In the genomic region with DNA sequence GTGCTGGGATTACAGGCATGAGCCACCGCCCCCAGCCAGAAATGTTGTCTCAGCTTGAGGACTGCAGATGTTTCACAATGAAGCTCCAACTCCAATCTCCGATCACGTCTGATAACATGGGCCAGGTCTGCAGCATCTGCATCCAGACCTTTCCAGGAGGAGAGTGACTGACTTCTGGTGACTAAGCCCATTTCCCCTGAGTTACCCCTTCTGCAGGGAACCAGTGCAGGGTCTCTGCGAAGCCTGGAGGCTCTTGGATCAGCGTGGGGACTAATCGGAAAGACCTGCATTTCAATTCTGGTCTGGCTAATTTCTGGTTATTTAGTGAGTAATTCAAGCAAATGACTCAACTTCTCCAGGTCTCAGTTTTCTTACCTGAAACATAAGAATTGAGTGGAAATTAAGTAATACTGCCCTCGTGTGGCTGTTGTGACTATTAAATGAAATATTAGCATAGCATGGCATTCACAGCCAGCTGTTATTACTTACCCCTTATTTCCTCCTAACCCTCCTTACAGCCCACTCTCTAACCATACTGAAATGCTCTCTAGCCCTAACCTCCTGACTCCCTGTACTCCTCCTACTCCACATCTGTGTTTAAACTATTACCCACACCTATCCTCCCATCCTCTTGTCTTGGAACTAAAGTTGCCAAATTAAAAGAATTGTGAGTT, we compare ENCODE assay signal across 8 cellular contexts. TPM values are rescaled to one million over a fixed set of nuclear protein-coding genes. Genes with fewer than 3 reads are reported as not detected.
DNase-seq lines count a peak whose midpoint lies in the region; ATAC-seq and TF ChIP-seq lines count a peak whose summit lies in the region.

No MANE protein-coding gene starts in this region.

- no peak for TF ChIP-seq POLR2A in Peyer's patch (IDR thresholded peaks at IDR 0.05)
- TF ChIP-seq POLR2A in gastroesophageal sphincter (IDR thresholded peaks at IDR 0.05): no peak

- no peaks in the 10 kb centered on the region for H3K9me3 ChIP-seq in Peyer's patch
- H3K9me3 ChIP-seq in gastroesophageal sphincter: no peaks in the 10 kb centered on the region

- H3K36me3 Mint-ChIP-seq in activated T-helper 2 cell treated with anti-CD3 and anti-CD28 coated beads, Interferon-gamma antibody, Interleukin-2, Interleukin-4, amounts not matched to agents 10 μg/mL and 5 μg/mL and 100 μg/mL, durations not matched to agents 14 hours and 24 hours and 36 hours (ENCODE audit: low read depth): peaks cover 9% of the 10 kb centered on the region

- peak overlapping the region; percentile 41 for H3K4me3 Mint-ChIP-seq in activated T-helper 2 cell treated with anti-CD3 and anti-CD28 coated beads, Interferon-gamma antibody, Interleukin-2, Interleukin-4, amounts not matched to agents 10 μg/mL and 5 μg/mL and 100 μg/mL, durations not matched to agents 14 hours and 24 hours and 36 hours (ENCODE audit: low read depth)

- peak overlapping the region; percentile 96 for H3K27ac Mint-ChIP-seq in activated T-helper 2 cell treated with anti-CD3 and anti-CD28 coated beads, Interferon-gamma antibody, Interleukin-2, Interleukin-4, amounts not matched to agents 10 μg/mL and 5 μg/mL and 100 μg/mL, durations not matched to agents 14 hours and 24 hours and 36 hours

- peak; percentile 32 to 72 (median 62) for TF ChIP-seq CTCF in Peyer's patch (IDR thresholded peaks at IDR 0.05)
- TF ChIP-seq CTCF in gastroesophageal sphincter (IDR thresholded peaks at IDR 0.05): peak; percentile 50 to 58 (median 52)

- H3K27ac ChIP-seq in Peyer's patch (peak overlapping the region; percentile 51 to 93 (median 63)), gastroesophageal sphincter (peak overlapping the region in 2 of 4 donors; percentile 41)

- H3K4me1 ChIP-seq in Peyer's patch (peaks cover 0 to 31% (median 3%) of the 10 kb centered on the region in 4 donors), gastroesophageal sphincter (peaks cover 0 to 40% (median 0%) of the 10 kb centered on the region in 3 donors)

- ATAC-seq in HG03354 (IDR thresholded peaks at IDR 0.05; ENCODE audit: poor library complexity, severe bottlenecking, unreplicated experiment) (peak; percentile 35), gastroesophageal sphincter (no peak), HG02840 (IDR thresholded peaks at IDR 0.05; ENCODE audit: low FRiP score, unreplicated experiment) (no peak)

- no peaks in the 10 kb centered on the region for H3K36me3 ChIP-seq in Peyer's patch
- peaks cover 0 to 11% of the 10 kb centered on the region in 2 donors for H3K36me3 ChIP-seq in gastroesophageal sphincter

- no peaks in the 10 kb centered on the region for H3K27me3 Mint-ChIP-seq in activated T-helper 2 cell treated with anti-CD3 and anti-CD28 coated beads, Interferon-gamma antibody, Interleukin-2, Interleukin-4, amounts not matched to agents 10 μg/mL and 5 μg/mL and 100 μg/mL, durations not matched to agents 14 hours and 24 hours and 36 hours (ENCODE audit: low read depth)

- 54 to 66% methylated on average over 4 to 5 of the region's 7 CpGs for WGBS in gastroesophageal sphincter (ENCODE audit: low coverage in 1 of 2), 2 donors

- H3K4me1 Mint-ChIP-seq in activated T-helper 2 cell treated with anti-CD3 and anti-CD28 coated beads, Interferon-gamma antibody, Interleukin-2, Interleukin-4, amounts not matched to agents 10 μg/mL and 5 μg/mL and 100 μg/mL, durations not matched to agents 14 hours and 24 hours and 36 hours (ENCODE audit: low read depth): peaks cover 61% of the 10 kb centered on the region

- peaks cover 1% of the 10 kb centered on the region for H3K9me3 Mint-ChIP-seq in activated T-helper 2 cell treated with anti-CD3 and anti-CD28 coated beads, Interferon-gamma antibody, Interleukin-2, Interleukin-4, amounts not matched to agents 10 μg/mL and 5 μg/mL and 100 μg/mL, durations not matched to agents 14 hours and 24 hours and 36 hours

- DNase-seq in NCI-H2029 (lab: John Stamatoyannopoulos, UW) (peak; percentile 42), NCI-H2029 treated with DMSO at 0.1 percent for 48 hours (lab: John Stamatoyannopoulos, UW) (no peak), Peyer's patch (peak in 1 of 3 donors; percentile 35), putamen (ENCODE audit: low spot score) (peak; percentile 48)
- DNase-seq in activated T-helper 2 cell treated with anti-CD3 and anti-CD28 coated beads, Interferon-gamma antibody, Interleukin-2, Interleukin-4, amounts not matched to agents 10 μg/mL and 5 μg/mL and 100 μg/mL, durations not matched to agents 14 hours and 24 hours and 36 hours (ENCODE audit: low spot score): peak; percentile 30

- H3K4me3 ChIP-seq in Peyer's patch (no peak overlapping the region), gastroesophageal sphincter (no peak overlapping the region)

- H3K27me3 ChIP-seq in Peyer's patch: no peaks in the 10 kb centered on the region
- H3K27me3 ChIP-seq in gastroesophageal sphincter: no peaks in the 10 kb centered on the region

- intact Hi-C loops in activated T-helper 2 cell treated with anti-CD3 and anti-CD28 coated beads, Interferon-gamma antibody, Interleukin-2, Interleukin-4, amounts not matched to agents 10 μg/mL and 5 μg/mL and 100 μg/mL, durations not matched to agents 14 hours and 24 hours and 36 hours (cut with micrococcal nuclease): loop anchor here (1.0 kb wide), 3 partner anchors 23 to 339 kb away; no protein-coding TSS in a partner anchor

- TF ChIP-seq EP300 in gastroesophageal sphincter (IDR thresholded peaks at IDR 0.05): no peak

RNA-seq across cellular contexts. Expression of gene GNPDA1, which starts 2.2 kb away (rescaled TPM):
- total RNA-seq in Peyer's patch (10 to 100 TPM; 14.9 to 31.9 (median 23.5) TPM), gastroesophageal sphincter (10 to 100 TPM; 34.1 to 46.1 (median 36.3) TPM)
- total RNA-seq in activated T-helper 2 cell treated with anti-CD3 and anti-CD28 coated beads, Interferon-gamma antibody, Interleukin-2, Interleukin-4, amounts not matched to agents 10 μg/mL and 5 μg/mL and 100 μg/mL, durations not matched to agents 14 hours and 24 hours and 36 hours: 35.8 and 43.7 TPM in 2 replicates

RNA-seq across cellular contexts. Expression of gene RNF14, which starts 46.1 kb away (rescaled TPM):
- total RNA-seq in Peyer's patch (10 to 100 TPM; 20.6 to 37.8 (median 34.6) TPM), gastroesophageal sphincter (100 to 1,000 TPM in 2 of 4 donors, 10 to 100 TPM in 2; 72.6 to 115 (median 96.9) TPM)
- 22.0 and 24.1 TPM in 2 replicates for total RNA-seq in activated T-helper 2 cell treated with anti-CD3 and anti-CD28 coated beads, Interferon-gamma antibody, Interleukin-2, Interleukin-4, amounts not matched to agents 10 μg/mL and 5 μg/mL and 100 μg/mL, durations not matched to agents 14 hours and 24 hours and 36 hours

RNA-seq across cellular contexts. Expression of gene PCDH12, which starts 57.0 kb away (rescaled TPM):
- total RNA-seq in Peyer's patch: 1 to 10 TPM in 2 of 4 donors, under 1 TPM in 2; 0.53 to 1.7 (median 1.1) TPM
- 1.1 and 1.3 TPM in 2 replicates for total RNA-seq in activated T-helper 2 cell treated with anti-CD3 and anti-CD28 coated beads, Interferon-gamma antibody, Interleukin-2, Interleukin-4, amounts not matched to agents 10 μg/mL and 5 μg/mL and 100 μg/mL, durations not matched to agents 14 hours and 24 hours and 36 hours
- total RNA-seq in gastroesophageal sphincter: 1 to 10 TPM; 4.2 to 6.8 (median 6.0) TPM
